21 cellular contexts compared by ENCODE assay signal in the genomic region with DNA sequence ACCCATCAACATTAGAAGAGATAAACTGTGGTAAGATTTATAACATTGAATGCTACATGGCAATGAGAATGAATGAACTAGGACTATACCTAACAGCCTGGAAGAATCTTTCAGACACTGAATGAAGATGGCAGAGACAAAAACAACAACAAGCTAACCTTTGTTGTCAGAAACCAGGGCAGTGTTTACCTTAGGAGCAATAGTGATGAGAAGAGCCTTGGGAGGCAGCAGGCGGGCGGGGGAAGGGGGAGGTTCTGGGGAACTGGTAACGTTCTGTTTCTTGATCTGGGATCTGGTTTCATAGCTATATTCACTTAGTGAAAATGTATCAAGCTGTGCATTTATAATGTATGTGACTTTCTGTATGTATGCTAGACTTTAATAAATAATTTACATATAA.
DNase-seq lines count a peak whose midpoint lies in the region; ATAC-seq and TF ChIP-seq lines count a peak whose summit lies in the region.
"Had no signal": no experiment of that assay in that cellular context is flagged by ENCODE, and none has a peak within 500 bp of the region (broad histone marks: within the 10 kb centered on the region; RNA-seq: fewer than 3 reads in every experiment).

No MANE protein-coding gene starts in this region.

- peaks cover 11% of the 10 kb centered on the region for H3K4me1 ChIP-seq in smooth muscle cell (ENCODE audit: low read depth)

- H3K27ac ChIP-seq in smooth muscle cell (ENCODE audit: low read depth): no peak overlapping the region
- H3K27ac ChIP-seq: GM23248 had no signal

- H3K9me3 ChIP-seq in smooth muscle cell (replicated peaks; ENCODE audit: low read depth): no peaks in the 10 kb centered on the region

- no peaks in the 10 kb centered on the region for H3F3A ChIP-seq in smooth muscle cell (ENCODE audit: low read depth)

- no peak overlapping the region for H3K9ac ChIP-seq in smooth muscle cell (ENCODE audit: low read depth)
- H3K9ac ChIP-seq: GM23248 had no signal

- DNase-seq in NCI-H1417 (lab: John Stamatoyannopoulos, UW) (peak in 2 of 3 experiments; percentile 17 to 45), NCI-H1417 treated with DMSO at 0.1 percent for 48 hours (lab: John Stamatoyannopoulos, UW) (no peak), Right ventricle myocardium superior (peak; percentile 8), Right ventricle myocardium inferior (ENCODE audit: missing footprints) (no peak), NCI-H510A treated with DMSO at 0.1 percent for 48 hours (lab: John Stamatoyannopoulos, UW) (peak; percentile 84), smooth muscle cell (lab: John Stamatoyannopoulos, UW; ENCODE audit: unreplicated experiment) (no peak), SKM-1 treated with dmso at 0.1 percent for 144 hours (lab: John Stamatoyannopoulos, UW; ENCODE audit: unreplicated experiment) (no peak), GDM1 (lab: John Stamatoyannopoulos, UW) (no peak)
- DNase-seq: AML-193, C1 segment of cervical spinal cord, GM23248, HCEC 1CT, KBM-7, MM.1S, NCI-H1048, NCI-H1436 treated with DMSO at 0.1 percent for 48 hours, NCI-H1930, NCI-H774, OCI-M1, T-helper 17 cell had no signal

- intact Hi-C loops in Right ventricle myocardium superior (cut with DNase I): no loop called here
- intact Hi-C loops in Right ventricle myocardium inferior (cut with DNase I): no loop called here

- H3K27me3 ChIP-seq in smooth muscle cell (ENCODE audit: low read depth): no peaks in the 10 kb centered on the region

- H3K79me2 ChIP-seq in smooth muscle cell (ENCODE audit: low read depth): no peaks in the 10 kb centered on the region

- H3K36me3 ChIP-seq in smooth muscle cell (ENCODE audit: low read depth): no peaks in the 10 kb centered on the region

- ATAC-seq in Right ventricle myocardium superior (ENCODE audit: poor library complexity): no peak
- no peak for ATAC-seq in Right ventricle myocardium inferior
- ATAC-seq: GM12878, T-helper 17 cell had no signal

- 60% methylated on average over 3 of the region's 3 CpGs for WGBS in smooth muscle cell (ENCODE audit: low lambda C conversion rate)

- H3K4me3 ChIP-seq in smooth muscle cell: no peak overlapping the region
- H3K4me3 ChIP-seq: GM12878, GM23248 had no signal

- no peaks in the 10 kb centered on the region for H4K20me1 ChIP-seq in smooth muscle cell (ENCODE audit: low read depth)

- peak overlapping the region; percentile 2 for H3K4me2 ChIP-seq in smooth muscle cell

- no peak overlapping the region for H2AFZ ChIP-seq in smooth muscle cell (ENCODE audit: low read depth)
- H2AFZ ChIP-seq: GM23248 had no signal

- no peak for TF ChIP-seq CTCF in smooth muscle cell (IDR thresholded peaks at IDR 0.05; ENCODE audit: borderline replicate concordance, insufficient read depth, poor library complexity, severe bottlenecking)

Comparison
In these comparisons a context has a peak if more than half of its experiments do, and no peak if none do; other contexts are left out.
1. DNase-seq: peak in NCI-H1417 (2 of 3), Right ventricle myocardium superior (single experiment) and NCI-H510A treated with DMSO at 0.1 percent for 48 hours (single experiment); none in NCI-H1417 treated with DMSO at 0.1 percent for 48 hours (single experiment), Right ventricle myocardium inferior (single experiment), smooth muscle cell (single experiment), SKM-1 treated with dmso at 0.1 percent for 144 hours (single experiment) and GDM1 (single experiment).